In the genomic region with DNA sequence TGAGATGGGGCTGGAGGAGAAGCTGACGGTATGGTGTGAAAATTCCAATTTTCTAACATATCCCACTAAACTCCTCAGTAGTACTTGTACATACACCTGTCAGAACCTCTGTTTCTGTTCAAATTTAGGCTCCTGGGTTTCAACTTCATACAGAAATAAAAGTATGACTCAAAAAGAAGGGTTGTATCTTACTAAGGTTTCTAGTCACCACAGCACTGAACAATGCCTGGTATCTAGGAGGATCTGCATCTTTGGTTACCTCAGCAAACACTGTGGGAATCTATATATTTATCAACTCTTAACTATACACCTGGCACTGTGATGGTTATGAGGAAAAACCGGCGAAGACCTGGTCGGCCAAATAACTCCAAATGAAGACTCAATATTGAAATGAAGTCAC, we compare ENCODE assay signal across 12 cellular contexts.
"Had no signal": no experiment of that assay in that cellular context is flagged by ENCODE, and none has a peak within 500 bp of the region (broad histone marks: within the 10 kb centered on the region; RNA-seq: fewer than 3 reads in every experiment).

No MANE protein-coding gene starts in this region.

- H3K9me3 Mint-ChIP-seq: activated B cell treated with CpG ODN at 0.5 μM for 24 hours had no signal

- H3K27me3 Mint-ChIP-seq: activated B cell treated with CpG ODN at 0.5 μM for 24 hours had no signal

- H3K4me3 Mint-ChIP-seq: activated B cell treated with CpG ODN at 0.5 μM for 24 hours had no signal

- H3K27ac Mint-ChIP-seq: activated B cell treated with CpG ODN at 0.5 μM for 24 hours had no signal

- DNase-seq: activated B cell treated with CpG ODN at 0.5 μM for 24 hours; activated CD4-positive, alpha-beta T cell treated with anti-CD3 and anti-CD28 coated beads for 48 hours; activated effector memory CD4-positive, alpha-beta T cell treated with Interleukin-2 at 50 U/mL for 16 hours; activated naive CD4-positive, alpha-beta T cell treated with anti-CD3 and anti-CD28 coated beads, Interleukin-2, amount 50 U/mL, for 16 hours; heart right ventricle; left ventricle myocardium superior; occipital lobe; retina; stimulated activated CD8-positive, alpha-beta memory T cell treated with anti-CD3 and anti-CD28 coated beads, Interleukin-4, amount 100 ng/mL, for 48 hours; stimulated activated naive CD4-positive, alpha-beta T cell treated with Interleukin-2 at 50 U/mL for 16 hours; T-helper 1 cell; T-helper 9 cell had no signal

- ATAC-seq: heart right ventricle, left ventricle myocardium superior had no signal
